In the genomic region with DNA sequence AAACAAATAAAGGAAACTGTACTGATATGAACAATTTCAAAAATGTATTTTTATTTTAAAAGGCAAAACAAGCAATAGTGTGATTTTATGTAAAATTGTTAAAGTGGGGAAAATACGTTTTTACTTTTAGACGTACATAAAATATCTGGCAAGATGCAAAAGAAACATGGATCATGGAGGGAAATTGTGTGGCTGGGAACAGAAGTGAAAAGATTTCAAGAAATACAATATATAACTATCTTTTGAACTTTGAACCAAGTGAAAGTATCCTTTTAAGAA, we compare ENCODE assay signal across 8 cellular contexts. TPM values are rescaled to one million over a fixed set of nuclear protein-coding genes. Genes with fewer than 3 reads are reported as not detected.
DNase-seq lines count a peak whose midpoint lies in the region; TF ChIP-seq lines count a peak whose summit lies in the region.

No MANE protein-coding gene starts in this region.

- H3K27ac Mint-ChIP-seq in H9, result peak overlapping the region in 1 of 3 experiments; percentile 93; a peak in 2 of 7 replicates

- H4K5ac ChIP-seq in H9 (ENCODE audit: insufficient read length, low read depth, low read length), result no peak overlapping the region

- no peak overlapping the region for H3T11ph ChIP-seq in H9 (ENCODE audit: low read length)

- H3K4me3 ChIP-seq in WI38 (ENCODE audit: low read depth, low read length) (peak overlapping the region; percentile 92), foreskin fibroblast (ENCODE audit: low read depth in 1 of 2, low read length in 2 of 2) (peak overlapping the region; percentile 74 to 80), skeletal muscle tissue (ENCODE audit: low read length in 3 of 3) (peak overlapping the region; percentile 73 to 87 (median 78))

- H3K23ac ChIP-seq in H9 (ENCODE audit: insufficient read length, low read depth, low read length), result no peak overlapping the region

- no peak overlapping the region for H2BK120ac ChIP-seq in H9 (ENCODE audit: low read depth, low read length, poor library complexity, severe bottlenecking)

- no peak overlapping the region for H3K14ac ChIP-seq in H9 (ENCODE audit: insufficient read depth, low read length)

- H3K9ac ChIP-seq in H9 (ENCODE audit: extremely low read depth, insufficient read length, low read length) (peak overlapping the region; percentile 51), skeletal muscle tissue (ENCODE audit: low read depth in 1 of 3, low read length in 3 of 3) (peak overlapping the region; percentile 72 to 96 (median 92))

- no peaks in the 10 kb centered on the region for H3K27me3 Mint-ChIP-seq in H9 (ENCODE audit: low read depth)

- H3K18ac ChIP-seq in H9 (ENCODE audit: insufficient read length, low read depth, low read length), result no peak overlapping the region

- H3K36me3 Mint-ChIP-seq in H9 (ENCODE audit: insufficient read depth in 1 of 3, low read depth in 3 of 3), result peaks cover 0 to 4% (median 0%) of the 10 kb centered on the region in 3 experiments; a peak in 1 of 7 replicates

- H4K20me1 ChIP-seq in H9 (ENCODE audit: control insufficient read depth, insufficient read depth, insufficient read length), result no peaks in the 10 kb centered on the region

- no peak overlapping the region for H2BK12ac ChIP-seq in H9 (ENCODE audit: insufficient read length, low read depth, low read length)

- no peak overlapping the region for H3K27ac ChIP-seq in H9 (ENCODE audit: insufficient read length, low read depth, low read length)
- H3K27ac ChIP-seq in skeletal muscle tissue (ENCODE audit: low read depth, low read length), result peak overlapping the region; percentile 98

- H3K4me2 ChIP-seq in H9 (ENCODE audit: insufficient read depth, insufficient read length, low read length), result peak overlapping the region; percentile 52

- no peak overlapping the region for H2BK20ac ChIP-seq in H9 (ENCODE audit: low read depth, low read length, poor library complexity, severe bottlenecking)

- no peaks in the 10 kb centered on the region for H3K36me3 ChIP-seq in skeletal muscle tissue (ENCODE audit: control insufficient read depth in 3 of 3, insufficient read depth in 3 of 3, low read length in 3 of 3)

- no peak overlapping the region for H3K4ac ChIP-seq in H9 (ENCODE audit: low read depth, low read length)

- H3K9me3 ChIP-seq in H9 (ENCODE audit: control insufficient read depth, low read depth, low read length) (no peaks in the 10 kb centered on the region), skeletal muscle tissue (ENCODE audit: control insufficient read depth in 3 of 3, low read length in 3 of 3) (no peaks in the 10 kb centered on the region)

- no peak overlapping the region for H3K56ac ChIP-seq in H9 (ENCODE audit: insufficient read length, low read depth, low read length)

- H3K4me1 ChIP-seq in H9 (ENCODE audit: insufficient read depth, low read length), result no peaks in the 10 kb centered on the region; the same call in 1 of the 2 replicates
- H3K4me1 ChIP-seq in skeletal muscle tissue (ENCODE audit: control insufficient read depth in 3 of 3, insufficient read depth in 3 of 3, low read length in 3 of 3), result peaks cover 27 to 28% (median 28%) of the 10 kb centered on the region in 3 donors

- DNase-seq in H9 (no peak), foreskin fibroblast (no peak), GM19238 (ENCODE audit: insufficient read length, low spot score) (no peak), ecto neural progenitor cell (ENCODE audit: low spot score) (no peak), NK-92 (lab: John Stamatoyannopoulos, UW; ENCODE audit: unreplicated experiment) (no peak), amygdala (lab: John Stamatoyannopoulos, UW) (no peak)

- no peak overlapping the region for H2BK5ac ChIP-seq in H9 (ENCODE audit: insufficient read length, low read length)

- no peak overlapping the region for H2AK5ac ChIP-seq in H9 (ENCODE audit: insufficient read length, low read length)

- no peaks in the 10 kb centered on the region for H3K9me3 Mint-ChIP-seq in H9

- H3K27me3 ChIP-seq in H9 (ENCODE audit: insufficient read depth, low read length) (no peaks in the 10 kb centered on the region), skeletal muscle tissue (ENCODE audit: control insufficient read depth in 3 of 3, insufficient read depth in 3 of 3, low read length in 3 of 3) (no peaks in the 10 kb centered on the region)

- H3K4me1 Mint-ChIP-seq in H9, result peaks cover 34 to 40% of the 10 kb centered on the region in 2 experiments

- no peak overlapping the region for H2BK15ac ChIP-seq in H9 (ENCODE audit: low read depth, low read length)

- TF ChIP-seq CTCF in H9 (conservative IDR thresholded peaks at IDR 0.05), result no peak
- no peak for TF ChIP-seq CTCF in WI38 (IDR thresholded peaks at IDR 0.05; ENCODE audit: low read depth, low read length)
- no peak for TF ChIP-seq CTCF in foreskin fibroblast (IDR thresholded peaks at IDR 0.05; ENCODE audit: low read depth, low read length)

- peaks cover 7% of the 10 kb centered on the region; the same call in 1 of the 2 replicates for H3K79me2 ChIP-seq in H9 (ENCODE audit: insufficient read depth, low read length)

- H3K23me2 ChIP-seq in H9 (ENCODE audit: insufficient read length, low read depth, low read length, poor library complexity, severe bottlenecking), result peaks cover 3% of the 10 kb centered on the region

- H3K79me1 ChIP-seq in H9 (ENCODE audit: insufficient read depth, low read depth, low read length, poor library complexity, severe bottlenecking), result no peaks in the 10 kb centered on the region

- no peak overlapping the region for H2AFZ ChIP-seq in H9 (ENCODE audit: low read length)

- no peak overlapping the region for H4K8ac ChIP-seq in H9 (replicated peaks; ENCODE audit: insufficient read length, low read depth, low read length)

- H4K91ac ChIP-seq in H9 (ENCODE audit: insufficient read length, low read depth, low read length), result no peak overlapping the region

- H3K4me3 Mint-ChIP-seq in H9, result peak overlapping the region; percentile 84 to 92

- 100% methylated on average over 1 of the region's 2 CpGs for WGBS in H9 (ENCODE audit: extremely low coverage, insufficient read length, low lambda C conversion rate)

RNA-seq across cellular contexts. Expression of a gene that starts 1.5 kb away (rescaled TPM):
- total RNA-seq in H9 (2021) (9.3 and 10.1 TPM in 2 replicates), skeletal muscle tissue (5.2 TPM)

RNA-seq across cellular contexts. Expression of a gene that starts 30.3 kb away (rescaled TPM):
- total RNA-seq in H9 (2021) (6.8 and 7.5 TPM in 2 replicates), skeletal muscle tissue (8.4 TPM)

RNA-seq across cellular contexts. Expression of a gene that starts 36.1 kb away (rescaled TPM):
- total RNA-seq in H9 (2021), result 17.9 and 19.0 TPM in 2 replicates
- 14.6 TPM for total RNA-seq in skeletal muscle tissue
